Comparison of ENCODE assay signal across 9 cellular contexts in genomic region chr3:46372492-46373359, GRCh38. TPM values are rescaled to one million over a fixed set of nuclear protein-coding genes. Genes with fewer than 3 reads are reported as not detected.
DNase-seq lines count a peak whose midpoint lies in the region; ATAC-seq and TF ChIP-seq lines count a peak whose summit lies in the region.
"Had no signal": no experiment of that assay in that cellular context is flagged by ENCODE, and none has a peak within 500 bp of the region (broad histone marks: within the 10 kb centered on the region; RNA-seq: fewer than 3 reads in every experiment).

No MANE protein-coding gene starts in this region.

- no peaks in the 10 kb centered on the region for H3K9me3 Mint-ChIP-seq in osteocyte (ENCODE audit: unreplicated experiment)

- DNase-seq in NCI-H748 (lab: John Stamatoyannopoulos, UW; ENCODE audit: unreplicated experiment) (peak; percentile 25), NCI-H748 treated with DMSO at 0.1 percent for 48 hours (lab: John Stamatoyannopoulos, UW) (no peak), MV-4-11 (lab: John Stamatoyannopoulos, UW) (peak; percentile 59), osteocyte (ENCODE audit: extremely low spot score, unreplicated experiment) (no peak), omental fat pad (ENCODE audit: low spot score) (no peak)
- DNase-seq in central memory CD4-positive, alpha-beta T cell: peak; percentile 29

- no peaks in the 10 kb centered on the region for H3K36me3 Mint-ChIP-seq in osteocyte (ENCODE audit: unreplicated experiment)

- peak; percentile 30 for TF ChIP-seq CTCF in osteocyte (IDR thresholded peaks at IDR 0.05)
- no peak for TF ChIP-seq CTCF in omental fat pad (IDR thresholded peaks at IDR 0.05)

- H3K27me3 Mint-ChIP-seq in osteocyte (ENCODE audit: unreplicated experiment): peaks cover 75% of the 10 kb centered on the region

- no peaks in the 10 kb centered on the region for H3K4me1 Mint-ChIP-seq in osteocyte (ENCODE audit: unreplicated experiment)

- no peak overlapping the region for H3K27ac Mint-ChIP-seq in osteocyte (ENCODE audit: unreplicated experiment)

- H3K4me3 Mint-ChIP-seq in osteocyte (ENCODE audit: unreplicated experiment): no peak overlapping the region

- ATAC-seq in GM18870 (IDR thresholded peaks at IDR 0.05; ENCODE audit: unreplicated experiment) (no peak), omental fat pad (ENCODE audit: low FRiP score) (no peak), HG02938 (IDR thresholded peaks at IDR 0.05; ENCODE audit: unreplicated experiment) (no peak)

RNA-seq across cellular contexts. Expression of gene CCR5, which starts 2.0 kb away (rescaled TPM):
- total RNA-seq in osteocyte (not detected in 2 replicates), omental fat pad (1 to 10 TPM in 2 of 4 donors, under 1 TPM in 2; 0.16 to 5.2 (median 0.78) TPM)
- total RNA-seq: pulmonary artery endothelial cell had no signal

RNA-seq across cellular contexts. Expression of gene CCR2, which starts 18.8 kb away (rescaled TPM):
- total RNA-seq in osteocyte (not detected in 2 replicates), omental fat pad (1 to 10 TPM; 1.3 to 5.4 (median 4.1) TPM)
- total RNA-seq: pulmonary artery endothelial cell had no signal

RNA-seq across cellular contexts. Expression of gene CCRL2, which starts 34.3 kb away (rescaled TPM):
- total RNA-seq in osteocyte: not detected in 2 replicates
- total RNA-seq in omental fat pad: 10 to 100 TPM in 3 of 4 donors, 1 to 10 TPM in 1; 6.8 to 17.8 (median 12.8) TPM

Comparison
In these comparisons a context has a peak if more than half of its experiments do, and no peak if none do; other contexts are left out.
1. DNase-seq: peak in NCI-H748 (single experiment), MV-4-11 (single experiment) and central memory CD4-positive, alpha-beta T cell (single experiment); none in NCI-H748 treated with DMSO at 0.1 percent for 48 hours (single experiment), osteocyte (single experiment) and omental fat pad (single experiment).